ENCODE assay signal across 7 cellular contexts in the genomic region with DNA sequence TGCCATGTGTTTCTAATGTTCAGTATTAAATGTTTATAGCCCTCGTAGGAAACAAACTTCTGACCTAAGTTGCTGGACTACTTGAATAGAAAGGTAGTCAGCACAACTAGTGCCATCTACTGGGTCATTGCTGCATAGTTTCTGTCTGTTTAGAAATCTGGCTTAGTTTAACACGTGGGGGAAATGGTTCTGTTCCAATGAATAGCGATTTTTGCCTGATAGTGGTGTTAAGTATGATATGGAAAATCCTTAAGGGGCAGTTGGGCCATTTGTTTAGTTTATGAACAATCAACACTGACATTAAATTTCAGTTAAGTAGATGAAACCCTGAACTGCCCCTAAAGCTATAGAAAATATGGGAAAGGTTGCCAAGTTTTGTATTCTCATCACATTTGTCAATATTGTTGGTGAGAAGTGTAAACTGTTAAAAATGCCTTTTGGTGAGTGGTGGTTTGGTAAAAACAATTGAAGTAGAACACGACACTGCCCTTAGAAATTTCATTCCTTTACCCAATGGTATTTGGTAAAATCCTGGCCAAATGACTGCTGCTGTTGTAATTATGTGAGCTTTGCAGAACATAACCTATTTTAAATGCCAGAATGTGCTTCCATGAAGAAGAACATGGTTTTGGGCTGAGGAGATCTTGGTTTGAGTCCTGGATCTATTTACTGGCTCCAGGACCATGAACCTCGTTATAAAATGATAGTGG. TPM values are rescaled to one million over a fixed set of nuclear protein-coding genes. Genes with fewer than 3 reads are reported as not detected.
DNase-seq lines count a peak whose midpoint lies in the region; ATAC-seq and TF ChIP-seq lines count a peak whose summit lies in the region.

No MANE protein-coding gene starts in this region.

- H3K9me3 Mint-ChIP-seq in activated naive CD4-positive, alpha-beta T cell treated with anti-CD3 and anti-CD28 coated beads, Interleukin-2, amount 50 U/mL, for 24 hours, result no peaks in the 10 kb centered on the region
- H3K9me3 Mint-ChIP-seq in glutamatergic neuron (ENCODE audit: unreplicated experiment), result no peaks in the 10 kb centered on the region

- no peak overlapping the region for H3K4me3 Mint-ChIP-seq in activated naive CD4-positive, alpha-beta T cell treated with anti-CD3 and anti-CD28 coated beads, Interleukin-2, amount 50 U/mL, for 24 hours
- no peak overlapping the region for H3K4me3 Mint-ChIP-seq in glutamatergic neuron (ENCODE audit: unreplicated experiment)

- peaks cover 14% of the 10 kb centered on the region for H3K36me3 Mint-ChIP-seq in activated naive CD4-positive, alpha-beta T cell treated with anti-CD3 and anti-CD28 coated beads, Interleukin-2, amount 50 U/mL, for 24 hours
- H3K36me3 Mint-ChIP-seq in glutamatergic neuron (ENCODE audit: unreplicated experiment), result no peaks in the 10 kb centered on the region

- no peaks in the 10 kb centered on the region for H3K27me3 Mint-ChIP-seq in activated naive CD4-positive, alpha-beta T cell treated with anti-CD3 and anti-CD28 coated beads, Interleukin-2, amount 50 U/mL, for 24 hours
- H3K27me3 Mint-ChIP-seq in glutamatergic neuron (ENCODE audit: unreplicated experiment), result peaks cover 4% of the 10 kb centered on the region

- DNase-seq in EH (ENCODE audit: low read depth) (peak; percentile 84), NT2/D1 (ENCODE audit: low read depth, low spot score) (peak; percentile 57), glutamatergic neuron (no peak), retina (peak; percentile 31)

- TF ChIP-seq CTCF in glutamatergic neuron (IDR thresholded peaks at IDR 0.05; ENCODE audit: partially characterized antibody, unreplicated experiment), result peak; percentile 39

- no peaks in the 10 kb centered on the region for H3K9me3 ChIP-seq in NT2/D1 (ENCODE audit: insufficient read depth, low read length)

- ATAC-seq in GM19438 (IDR thresholded peaks at IDR 0.05; ENCODE audit: low read depth, unreplicated experiment) (peak; percentile 69), HG03432 (IDR thresholded peaks at IDR 0.05; ENCODE audit: unreplicated experiment) (peak; percentile 77)

- no peaks in the 10 kb centered on the region for H3K4me1 ChIP-seq in NT2/D1 (ENCODE audit: insufficient read depth, insufficient read length)

- peaks cover 53% of the 10 kb centered on the region for H3K4me1 Mint-ChIP-seq in activated naive CD4-positive, alpha-beta T cell treated with anti-CD3 and anti-CD28 coated beads, Interleukin-2, amount 50 U/mL, for 24 hours
- H3K4me1 Mint-ChIP-seq in glutamatergic neuron (ENCODE audit: low read depth, unreplicated experiment), result peaks cover 2% of the 10 kb centered on the region

- H3K27ac Mint-ChIP-seq in activated naive CD4-positive, alpha-beta T cell treated with anti-CD3 and anti-CD28 coated beads, Interleukin-2, amount 50 U/mL, for 24 hours, result peak overlapping the region; percentile 85
- no peak overlapping the region for H3K27ac Mint-ChIP-seq in glutamatergic neuron (ENCODE audit: unreplicated experiment)

- H3K27me3 ChIP-seq in NT2/D1 (ENCODE audit: insufficient read depth, insufficient read length), result no peaks in the 10 kb centered on the region

- no peak overlapping the region for H3K9ac ChIP-seq in NT2/D1 (ENCODE audit: insufficient read length, low read depth)

- peaks cover 27% of the 10 kb centered on the region for H3K36me3 ChIP-seq in NT2/D1 (ENCODE audit: insufficient read depth, insufficient read length, low read length)

- no peak overlapping the region for H3K4me3 ChIP-seq in NT2/D1 (ENCODE audit: insufficient read length, low read depth)

RNA-seq across cellular contexts. Expression of gene NABP1, which starts 13.2 kb away (rescaled TPM):
- 13.0 TPM for total RNA-seq in glutamatergic neuron (ENCODE audit: unreplicated experiment)
